ENCODE assay signal across 1 cellular context in the genomic region with DNA sequence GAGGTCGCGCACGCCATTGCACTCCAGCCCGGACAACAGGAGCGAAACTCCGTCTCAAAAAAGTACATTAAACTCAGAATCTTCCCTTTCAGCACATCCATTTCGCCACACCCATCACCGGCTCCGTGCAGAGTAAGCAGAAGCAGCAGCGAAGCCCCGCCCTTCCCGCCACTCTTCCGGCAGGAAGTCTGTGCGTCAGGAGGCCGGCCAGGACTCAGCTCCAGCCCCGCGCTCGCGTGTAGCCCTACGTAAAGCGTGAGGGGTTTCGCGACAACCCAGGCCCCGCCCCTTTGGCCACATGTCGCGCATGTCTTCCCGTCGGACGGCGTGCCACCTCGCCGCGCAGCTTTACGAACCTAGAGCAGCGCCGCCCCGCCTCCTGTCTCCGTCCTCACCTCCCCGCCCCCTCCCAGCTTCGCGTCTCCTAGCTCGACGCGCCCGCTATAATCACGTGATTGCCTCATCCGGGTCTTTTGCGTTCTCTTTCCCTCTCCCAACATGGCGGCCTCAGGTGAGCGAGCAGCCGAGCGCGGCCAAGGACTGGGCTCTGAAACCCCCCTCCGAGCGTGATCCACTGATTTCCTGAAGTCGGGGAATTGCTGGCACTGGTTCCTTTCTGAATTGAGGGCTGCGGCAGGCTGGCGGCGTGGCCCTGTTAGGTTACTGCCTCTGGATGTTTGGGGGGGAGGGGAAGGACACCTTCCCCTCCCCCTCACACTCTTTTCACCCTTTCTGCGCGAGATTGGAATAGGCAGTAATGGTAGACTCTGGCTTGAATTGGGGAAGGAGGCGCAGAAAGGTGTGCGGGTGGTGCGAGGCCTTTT.
TF ChIP-seq lines count a peak whose summit lies in the region.

A gene with protein sequence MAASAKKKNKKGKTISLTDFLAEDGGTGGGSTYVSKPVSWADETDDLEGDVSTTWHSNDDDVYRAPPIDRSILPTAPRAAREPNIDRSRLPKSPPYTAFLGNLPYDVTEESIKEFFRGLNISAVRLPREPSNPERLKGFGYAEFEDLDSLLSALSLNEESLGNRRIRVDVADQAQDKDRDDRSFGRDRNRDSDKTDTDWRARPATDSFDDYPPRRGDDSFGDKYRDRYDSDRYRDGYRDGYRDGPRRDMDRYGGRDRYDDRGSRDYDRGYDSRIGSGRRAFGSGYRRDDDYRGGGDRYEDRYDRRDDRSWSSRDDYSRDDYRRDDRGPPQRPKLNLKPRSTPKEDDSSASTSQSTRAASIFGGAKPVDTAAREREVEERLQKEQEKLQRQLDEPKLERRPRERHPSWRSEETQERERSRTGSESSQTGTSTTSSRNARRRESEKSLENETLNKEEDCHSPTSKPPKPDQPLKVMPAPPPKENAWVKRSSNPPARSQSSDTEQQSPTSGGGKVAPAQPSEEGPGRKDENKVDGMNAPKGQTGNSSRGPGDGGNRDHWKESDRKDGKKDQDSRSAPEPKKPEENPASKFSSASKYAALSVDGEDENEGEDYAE (plus strand): TSS at position 471 of the 824 bp plus-strand sequence. CDS start 28 bp downstream, at position 499.

TF ChIP-seq in HepG2, 621 proteins besides CTCF, POLR2A, EP300 and RAD21 (continued from another document and continues in another):
- TF ChIP-seq, protein P1, sequence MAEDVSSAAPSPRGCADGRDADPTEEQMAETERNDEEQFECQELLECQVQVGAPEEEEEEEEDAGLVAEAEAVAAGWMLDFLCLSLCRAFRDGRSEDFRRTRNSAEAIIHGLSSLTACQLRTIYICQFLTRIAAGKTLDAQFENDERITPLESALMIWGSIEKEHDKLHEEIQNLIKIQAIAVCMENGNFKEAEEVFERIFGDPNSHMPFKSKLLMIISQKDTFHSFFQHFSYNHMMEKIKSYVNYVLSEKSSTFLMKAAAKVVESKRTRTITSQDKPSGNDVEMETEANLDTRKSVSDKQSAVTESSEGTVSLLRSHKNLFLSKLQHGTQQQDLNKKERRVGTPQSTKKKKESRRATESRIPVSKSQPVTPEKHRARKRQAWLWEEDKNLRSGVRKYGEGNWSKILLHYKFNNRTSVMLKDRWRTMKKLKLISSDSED (CRISPR knock-in tag; IDR thresholded peaks at IDR 0.05) = no peak
- TF ChIP-seq, protein P2, sequence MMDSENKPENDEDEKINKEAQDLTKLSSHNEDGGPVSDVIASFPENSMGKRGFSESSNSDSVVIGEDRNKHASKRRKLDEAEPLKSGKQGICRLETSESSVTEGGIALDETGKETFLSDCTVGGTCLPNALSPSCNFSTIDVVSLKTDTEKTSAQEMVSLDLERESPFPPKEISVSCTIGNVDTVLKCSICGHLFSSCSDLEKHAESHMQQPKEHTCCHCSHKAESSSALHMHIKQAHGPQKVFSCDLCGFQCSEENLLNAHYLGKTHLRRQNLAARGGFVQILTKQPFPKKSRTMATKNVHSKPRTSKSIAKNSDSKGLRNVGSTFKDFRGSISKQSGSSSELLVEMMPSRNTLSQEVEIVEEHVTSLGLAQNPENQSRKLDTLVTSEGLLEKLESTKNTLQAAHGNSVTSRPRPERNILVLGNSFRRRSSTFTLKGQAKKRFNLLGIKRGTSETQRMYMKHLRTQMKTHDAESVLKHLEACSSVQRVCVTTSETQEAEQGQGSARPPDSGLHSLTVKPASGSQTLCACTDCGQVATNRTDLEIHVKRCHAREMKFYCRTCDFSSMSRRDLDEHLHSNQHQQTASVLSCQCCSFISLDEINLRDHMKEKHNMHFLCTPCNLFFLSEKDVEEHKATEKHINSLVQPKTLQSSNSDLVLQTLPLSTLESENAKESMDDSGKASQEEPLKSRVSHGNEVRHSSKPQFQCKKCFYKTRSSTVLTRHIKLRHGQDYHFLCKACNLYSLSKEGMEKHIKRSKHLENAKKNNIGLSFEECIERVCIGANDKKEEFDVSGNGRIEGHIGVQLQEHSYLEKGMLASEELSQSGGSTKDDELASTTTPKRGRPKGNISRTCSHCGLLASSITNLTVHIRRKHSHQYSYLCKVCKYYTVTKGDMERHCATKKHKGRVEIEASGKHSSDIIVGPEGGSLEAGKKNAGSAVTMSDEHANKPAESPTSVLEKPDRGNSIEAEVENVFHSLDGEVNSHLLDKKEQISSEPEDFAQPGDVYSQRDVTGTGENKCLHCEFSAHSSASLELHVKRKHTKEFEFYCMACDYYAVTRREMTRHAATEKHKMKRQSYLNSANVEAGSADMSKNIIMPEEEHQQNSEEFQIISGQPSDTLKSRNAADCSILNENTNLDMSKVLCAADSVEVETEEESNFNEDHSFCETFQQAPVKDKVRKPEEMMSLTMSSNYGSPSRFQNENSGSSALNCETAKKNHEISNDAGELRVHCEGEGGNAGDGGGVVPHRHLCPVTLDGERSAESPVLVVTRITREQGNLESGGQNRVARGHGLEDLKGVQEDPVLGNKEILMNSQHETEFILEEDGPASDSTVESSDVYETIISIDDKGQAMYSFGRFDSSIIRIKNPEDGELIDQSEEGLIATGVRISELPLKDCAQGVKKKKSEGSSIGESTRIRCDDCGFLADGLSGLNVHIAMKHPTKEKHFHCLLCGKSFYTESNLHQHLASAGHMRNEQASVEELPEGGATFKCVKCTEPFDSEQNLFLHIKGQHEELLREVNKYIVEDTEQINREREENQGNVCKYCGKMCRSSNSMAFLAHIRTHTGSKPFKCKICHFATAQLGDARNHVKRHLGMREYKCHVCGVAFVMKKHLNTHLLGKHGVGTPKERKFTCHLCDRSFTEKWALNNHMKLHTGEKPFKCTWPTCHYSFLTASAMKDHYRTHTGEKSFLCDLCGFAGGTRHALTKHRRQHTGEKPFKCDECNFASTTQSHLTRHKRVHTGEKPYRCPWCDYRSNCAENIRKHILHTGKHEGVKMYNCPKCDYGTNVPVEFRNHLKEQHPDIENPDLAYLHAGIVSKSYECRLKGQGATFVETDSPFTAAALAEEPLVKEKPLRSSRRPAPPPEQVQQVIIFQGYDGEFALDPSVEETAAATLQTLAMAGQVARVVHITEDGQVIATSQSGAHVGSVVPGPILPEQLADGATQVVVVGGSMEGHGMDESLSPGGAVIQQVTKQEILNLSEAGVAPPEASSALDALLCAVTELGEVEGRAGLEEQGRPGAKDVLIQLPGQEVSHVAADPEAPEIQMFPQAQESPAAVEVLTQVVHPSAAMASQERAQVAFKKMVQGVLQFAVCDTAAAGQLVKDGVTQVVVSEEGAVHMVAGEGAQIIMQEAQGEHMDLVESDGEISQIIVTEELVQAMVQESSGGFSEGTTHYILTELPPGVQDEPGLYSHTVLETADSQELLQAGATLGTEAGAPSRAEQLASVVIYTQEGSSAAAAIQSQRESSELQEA (CRISPR knock-in tag; IDR thresholded peaks at IDR 0.05; ENCODE audit: not compliant biosample characterization) = peak; percentile 63
- TF ChIP-seq ZNF841 (CRISPR knock-in tag; IDR thresholded peaks at IDR 0.05; ENCODE audit: borderline replicate concordance) = no peak
- TF ChIP-seq GATAD1 (CRISPR knock-in tag; IDR thresholded peaks at IDR 0.05) = peak; percentile 90
- TF ChIP-seq ATAD3A (CRISPR knock-in tag; IDR thresholded peaks at IDR 0.05) = no peak
- TF ChIP-seq, protein P3, sequence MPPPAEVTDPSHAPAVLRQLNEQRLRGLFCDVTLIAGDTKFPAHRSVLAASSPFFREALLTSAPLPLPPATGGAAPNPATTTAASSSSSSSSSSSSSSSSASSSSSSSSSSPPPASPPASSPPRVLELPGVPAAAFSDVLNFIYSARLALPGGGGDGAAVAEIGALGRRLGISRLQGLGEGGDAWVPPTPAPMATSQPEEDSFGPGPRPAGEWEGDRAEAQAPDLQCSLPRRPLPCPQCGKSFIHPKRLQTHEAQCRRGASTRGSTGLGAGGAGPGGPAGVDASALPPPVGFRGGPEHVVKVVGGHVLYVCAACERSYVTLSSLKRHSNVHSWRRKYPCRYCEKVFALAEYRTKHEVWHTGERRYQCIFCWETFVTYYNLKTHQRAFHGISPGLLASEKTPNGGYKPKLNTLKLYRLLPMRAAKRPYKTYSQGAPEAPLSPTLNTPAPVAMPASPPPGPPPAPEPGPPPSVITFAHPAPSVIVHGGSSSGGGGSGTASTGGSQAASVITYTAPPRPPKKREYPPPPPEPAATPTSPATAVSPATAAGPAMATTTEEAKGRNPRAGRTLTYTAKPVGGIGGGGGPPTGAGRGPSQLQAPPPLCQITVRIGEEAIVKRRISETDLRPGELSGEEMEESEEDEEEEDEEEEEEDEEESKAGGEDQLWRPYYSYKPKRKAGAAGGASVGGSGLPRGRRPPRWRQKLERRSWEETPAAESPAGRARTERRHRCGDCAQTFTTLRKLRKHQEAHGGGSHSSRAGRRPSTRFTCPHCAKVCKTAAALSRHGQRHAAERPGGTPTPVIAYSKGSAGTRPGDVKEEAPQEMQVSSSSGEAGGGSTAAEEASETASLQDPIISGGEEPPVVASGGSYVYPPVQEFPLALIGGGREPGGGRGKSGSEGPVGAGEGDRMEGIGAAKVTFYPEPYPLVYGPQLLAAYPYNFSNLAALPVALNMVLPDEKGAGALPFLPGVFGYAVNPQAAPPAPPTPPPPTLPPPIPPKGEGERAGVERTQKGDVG (CRISPR knock-in tag; IDR thresholded peaks at IDR 0.05; ENCODE audit: borderline replicate concordance) = peak; percentile 68; the same call in 1 of the 2 replicates
- 0 out of 2 replicates have a peak, but pooled peaks have one; percentile 66 for TF ChIP-seq KLF11 (CRISPR knock-in tag; IDR thresholded peaks at IDR 0.05)
- no peak for TF ChIP-seq MTF1 (CRISPR knock-in tag; IDR thresholded peaks at IDR 0.05)
- TF ChIP-seq, protein P4, sequence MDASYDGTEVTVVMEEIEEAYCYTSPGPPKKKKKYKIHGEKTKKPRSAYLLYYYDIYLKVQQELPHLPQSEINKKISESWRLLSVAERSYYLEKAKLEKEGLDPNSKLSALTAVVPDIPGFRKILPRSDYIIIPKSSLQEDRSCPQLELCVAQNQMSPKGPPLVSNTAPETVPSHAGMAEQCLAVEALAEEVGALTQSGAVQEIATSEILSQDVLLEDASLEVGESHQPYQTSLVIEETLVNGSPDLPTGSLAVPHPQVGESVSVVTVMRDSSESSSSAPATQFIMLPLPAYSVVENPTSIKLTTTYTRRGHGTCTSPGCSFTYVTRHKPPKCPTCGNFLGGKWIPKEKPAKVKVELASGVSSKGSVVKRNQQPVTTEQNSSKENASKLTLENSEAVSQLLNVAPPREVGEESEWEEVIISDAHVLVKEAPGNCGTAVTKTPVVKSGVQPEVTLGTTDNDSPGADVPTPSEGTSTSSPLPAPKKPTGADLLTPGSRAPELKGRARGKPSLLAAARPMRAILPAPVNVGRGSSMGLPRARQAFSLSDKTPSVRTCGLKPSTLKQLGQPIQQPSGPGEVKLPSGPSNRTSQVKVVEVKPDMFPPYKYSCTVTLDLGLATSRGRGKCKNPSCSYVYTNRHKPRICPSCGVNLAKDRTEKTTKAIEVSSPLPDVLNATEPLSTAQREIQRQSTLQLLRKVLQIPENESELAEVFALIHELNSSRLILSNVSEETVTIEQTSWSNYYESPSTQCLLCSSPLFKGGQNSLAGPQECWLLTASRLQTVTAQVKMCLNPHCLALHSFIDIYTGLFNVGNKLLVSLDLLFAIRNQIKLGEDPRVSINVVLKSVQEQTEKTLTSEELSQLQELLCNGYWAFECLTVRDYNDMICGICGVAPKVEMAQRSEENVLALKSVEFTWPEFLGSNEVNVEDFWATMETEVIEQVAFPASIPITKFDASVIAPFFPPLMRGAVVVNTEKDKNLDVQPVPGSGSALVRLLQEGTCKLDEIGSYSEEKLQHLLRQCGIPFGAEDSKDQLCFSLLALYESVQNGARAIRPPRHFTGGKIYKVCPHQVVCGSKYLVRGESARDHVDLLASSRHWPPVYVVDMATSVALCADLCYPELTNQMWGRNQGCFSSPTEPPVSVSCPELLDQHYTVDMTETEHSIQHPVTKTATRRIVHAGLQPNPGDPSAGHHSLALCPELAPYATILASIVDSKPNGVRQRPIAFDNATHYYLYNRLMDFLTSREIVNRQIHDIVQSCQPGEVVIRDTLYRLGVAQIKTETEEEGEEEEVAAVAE (CRISPR knock-in tag; IDR thresholded peaks at IDR 0.05; ENCODE audit: borderline replicate concordance) = no peak; the same call in 1 of the 2 replicates
- TF ChIP-seq NFKBIZ (CRISPR knock-in tag; IDR thresholded peaks at IDR 0.05) = peak; percentile 86; the same call in 1 of the 2 replicates
- TF ChIP-seq, protein P5, sequence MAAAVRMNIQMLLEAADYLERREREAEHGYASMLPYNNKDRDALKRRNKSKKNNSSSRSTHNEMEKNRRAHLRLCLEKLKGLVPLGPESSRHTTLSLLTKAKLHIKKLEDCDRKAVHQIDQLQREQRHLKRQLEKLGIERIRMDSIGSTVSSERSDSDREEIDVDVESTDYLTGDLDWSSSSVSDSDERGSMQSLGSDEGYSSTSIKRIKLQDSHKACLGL (CRISPR knock-in tag; IDR thresholded peaks at IDR 0.05) = peak; percentile 57
- no peak; the same call in 1 of the 2 replicates for TF ChIP-seq SSRP1 (CRISPR knock-in tag; IDR thresholded peaks at IDR 0.05)
- peak; percentile 88 for TF ChIP-seq TOPORS (CRISPR knock-in tag; IDR thresholded peaks at IDR 0.05)
- TF ChIP-seq GABPA (IDR thresholded peaks at IDR 0.05; ENCODE audit: low read depth, low read length) = peak; percentile 60
- TF ChIP-seq GABPA (CRISPR knock-in tag; IDR thresholded peaks at IDR 0.05; ENCODE audit: low read depth) = peak; percentile 89
- TF ChIP-seq, protein P6, sequence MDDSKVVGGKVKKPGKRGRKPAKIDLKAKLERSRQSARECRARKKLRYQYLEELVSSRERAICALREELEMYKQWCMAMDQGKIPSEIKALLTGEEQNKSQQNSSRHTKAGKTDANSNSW (CRISPR knock-in tag; IDR thresholded peaks at IDR 0.05; ENCODE audit: borderline replicate concordance) = peak; percentile 4; the same call in 1 of the 2 replicates
- TF ChIP-seq CREB1 (IDR thresholded peaks at IDR 0.05) = peak; percentile 88
- peak; percentile 89 for TF ChIP-seq CREB1 (CRISPR knock-in tag; IDR thresholded peaks at IDR 0.05)
- peak; percentile 78 for TF ChIP-seq ZNF547 (CRISPR knock-in tag; IDR thresholded peaks at IDR 0.05)
- TF ChIP-seq FOXP1 (IDR thresholded peaks at IDR 0.05) = no peak
- 0 out of 2 replicates have a peak, but pooled peaks have one; percentile 28 for TF ChIP-seq FOXP1 (CRISPR knock-in tag; IDR thresholded peaks at IDR 0.05)
- peak; percentile 90 for TF ChIP-seq RBFOX2 (IDR thresholded peaks at IDR 0.05; ENCODE audit: low read depth, low read length)
- TF ChIP-seq BRD4 (CRISPR knock-in tag; IDR thresholded peaks at IDR 0.05) = peak; percentile 72; the same call in 1 of the 2 replicates
- TF ChIP-seq SOX6 (IDR thresholded peaks at IDR 0.05) = no peak
- TF ChIP-seq SOX6 (CRISPR knock-in tag; IDR thresholded peaks at IDR 0.05) = peak; percentile 67
- TF ChIP-seq NR2F1 (CRISPR knock-in tag; IDR thresholded peaks at IDR 0.05) = 0 out of 4 replicates have a peak, but pooled peaks of 1 of the 2 experiments have one; percentile 29
- peak; percentile 37; the same call in 1 of the 2 replicates for TF ChIP-seq HHEX (CRISPR knock-in tag; IDR thresholded peaks at IDR 0.05)
- TF ChIP-seq ZC3H4 (CRISPR knock-in tag; IDR thresholded peaks at IDR 0.05; ENCODE audit: borderline replicate concordance) = 0 out of 2 replicates have a peak, but pooled peaks have one; percentile 43
- no peak for TF ChIP-seq SMARCE1 (IDR thresholded peaks at IDR 0.05; ENCODE audit: borderline replicate concordance)
- TF ChIP-seq RORA (CRISPR knock-in tag; IDR thresholded peaks at IDR 0.05) = no peak
- no peak for TF ChIP-seq ZNF777 (CRISPR knock-in tag; IDR thresholded peaks at IDR 0.05)
- TF ChIP-seq SAFB2 (CRISPR knock-in tag; IDR thresholded peaks at IDR 0.05; ENCODE audit: borderline replicate concordance, low read depth) = no peak; the same call in 1 of the 2 replicates
- TF ChIP-seq ZNF709 (CRISPR knock-in tag; IDR thresholded peaks at IDR 0.05) = peak; percentile 32; the same call in 1 of the 2 replicates
- no peak for TF ChIP-seq GTF2F1 (IDR thresholded peaks at IDR 0.05; ENCODE audit: low read length)
- TF ChIP-seq, protein P7, sequence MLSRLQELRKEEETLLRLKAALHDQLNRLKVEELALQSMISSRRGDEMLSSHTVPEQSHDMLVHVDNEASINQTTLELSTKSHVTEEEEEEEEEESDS (CRISPR knock-in tag; IDR thresholded peaks at IDR 0.05; ENCODE audit: borderline replicate concordance) = 0 out of 2 replicates have a peak, but pooled peaks have one; percentile 70
